Comparison of ENCODE assay signal across 8 cellular contexts in genomic region chr11:122883682-122883981, GRCh38. TPM values are rescaled to one million over a fixed set of nuclear protein-coding genes. Genes with fewer than 3 reads are reported as not detected.
DNase-seq lines count a peak whose midpoint lies in the region; ATAC-seq and TF ChIP-seq lines count a peak whose summit lies in the region.

No MANE protein-coding gene starts in this region.

- peak in 1 of 2 donors; percentile 85 for DNase-seq in fibroblast of lung (ENCODE audit: low read depth in 2 of 2)
- no peak for DNase-seq in prostate gland (ENCODE audit: low spot score)
- no peak for DNase-seq in HuH-7 (ENCODE audit: low spot score)
- no peak for DNase-seq in stimulated activated CD4-positive, alpha-beta T cell treated with anti-CD3 and anti-CD28 coated beads, Interleukin-1b, Interleukin-23, amount 100 ng/mL, for 48 hours

- no peaks in the 10 kb centered on the region for H4K20me1 ChIP-seq in fibroblast of lung (ENCODE audit: control insufficient read depth, extremely low read depth, insufficient read depth, low read length)

- H3K9ac ChIP-seq in ES-I3 (ENCODE audit: low read depth, low read length) (peak overlapping the region; percentile 98), fibroblast of lung (ENCODE audit: insufficient read depth, low read length) (no peak overlapping the region)

- no peak for TF ChIP-seq POLR2A in prostate gland (IDR thresholded peaks at IDR 0.05)

- H2AFZ ChIP-seq in fibroblast of lung (ENCODE audit: low read length), result no peak overlapping the region

- H3K79me2 ChIP-seq in fibroblast of lung (ENCODE audit: control insufficient read depth, insufficient read depth, low read length), result no peaks in the 10 kb centered on the region

- H3K36me3 ChIP-seq in ES-I3 (ENCODE audit: insufficient read depth, low read length), result no peaks in the 10 kb centered on the region
- H3K36me3 ChIP-seq in fibroblast of lung (ENCODE audit: control insufficient read depth, insufficient read depth, low read length), result no peaks in the 10 kb centered on the region
- H3K36me3 ChIP-seq in prostate gland, result no peaks in the 10 kb centered on the region

- no peaks in the 10 kb centered on the region for H3K9me3 ChIP-seq in ES-I3 (ENCODE audit: control insufficient read depth, insufficient read depth, low read length)
- H3K9me3 ChIP-seq in fibroblast of lung (ENCODE audit: control insufficient read depth, insufficient read depth, low read depth, low read length), result no peaks in the 10 kb centered on the region
- no peaks in the 10 kb centered on the region for H3K9me3 ChIP-seq in prostate gland

- intact Hi-C loops in prostate gland (cut with DNase I), result no loop called here

- H3K4me3 ChIP-seq in fibroblast of lung (replicated peaks in 1 of 4; ENCODE audit: control extremely low read depth in 1 of 4, insufficient read depth in 1 of 4, low read depth in 3 of 4, low read length in 4 of 4), result peak overlapping the region; percentile 49 to 73 (median 58)
- peak overlapping the region; percentile 64 to 73 for H3K4me3 ChIP-seq in prostate gland

- H3K27me3 ChIP-seq in fibroblast of lung (ENCODE audit: control insufficient read depth, insufficient read depth, low read length) (peaks cover 3% of the 10 kb centered on the region), prostate gland (replicated peaks; ENCODE audit: insufficient read depth) (no peaks in the 10 kb centered on the region)

- 41% methylated on average over 3 of the region's 3 CpGs for WGBS in prostate gland

- no peak for ATAC-seq in HG02840 (IDR thresholded peaks at IDR 0.05; ENCODE audit: low FRiP score, unreplicated experiment)
- no peak for ATAC-seq in GM18861 (IDR thresholded peaks at IDR 0.05; ENCODE audit: unreplicated experiment)

- H3K27ac ChIP-seq in VCaP, result peak overlapping the region; percentile 88
- H3K27ac ChIP-seq in fibroblast of lung (ENCODE audit: insufficient read depth, low read length), result no peak overlapping the region
- H3K27ac ChIP-seq in prostate gland, result peak overlapping the region; percentile 84 to 86

- peaks cover 16% of the 10 kb centered on the region for H3K4me1 ChIP-seq in ES-I3 (ENCODE audit: insufficient read depth, low read length)
- H3K4me1 ChIP-seq in fibroblast of lung (ENCODE audit: control insufficient read depth, extremely low read depth, insufficient read depth, low read length), result peaks cover 2% of the 10 kb centered on the region
- H3K4me1 ChIP-seq in prostate gland (replicated peaks), result no peaks in the 10 kb centered on the region

- TF ChIP-seq CTCF in VCaP (conservative IDR thresholded peaks at IDR 0.05) (no peak), fibroblast of lung (conservative IDR thresholded peaks at IDR 0.05 in 1 of 2, IDR thresholded peaks at IDR 0.05 in 1 of 2; ENCODE audit: low read depth in 1 of 2, low read length in 2 of 2) (no peak), prostate gland (IDR thresholded peaks at IDR 0.05) (no peak)

- H3K4me2 ChIP-seq in fibroblast of lung (ENCODE audit: extremely low read depth, insufficient read depth, low read length), result peak overlapping the region; percentile 93

RNA-seq across cellular contexts. Expression of gene JHY, which starts 1.1 kb away (rescaled TPM):
- total RNA-seq in fibroblast of lung, result 2.1 and 3.5 TPM in 2 replicates
- polyA plus RNA-seq in fibroblast of lung, result 1.6 and 2.6 TPM in 2 replicates
- 1.3 and 2.0 TPM in 2 replicates for polyA plus RNA-seq in fibroblast of lung (2012)
- not detected in 2 replicates for polyA minus RNA-seq in fibroblast of lung (ENCODE audit: low replicate concordance)
- 10 to 100 TPM in 1 of 2 donors, 1 to 10 TPM in 1; 4.5 to 10.9 TPM for total RNA-seq in prostate gland

RNA-seq across cellular contexts. Expression of gene CRTAM, which starts 45.3 kb away (rescaled TPM):
- total RNA-seq in fibroblast of lung (under 0.01 TPM in 2 replicates), prostate gland (under 1 TPM in 1 of 2 donors, not detected in 1; 0.34 TPM)
- not detected in 2 replicates for polyA plus RNA-seq in fibroblast of lung
- not detected in 2 replicates for polyA plus RNA-seq in fibroblast of lung (2012)
- polyA minus RNA-seq in fibroblast of lung (ENCODE audit: low replicate concordance), result not detected in 2 replicates
